1 cellular context compared by ENCODE assay signal in genomic region chr6:37142047-37142614, GRCh38.
TF ChIP-seq lines count a peak whose summit lies in the region.

No MANE protein-coding gene starts in this region.

TF ChIP-seq in WTC11, 78 proteins besides CTCF, POLR2A, EP300 and RAD21 (continued from another document):
- TF ChIP-seq ATF6 (CRISPR knock-in tag; IDR thresholded peaks at IDR 0.05) (no peak), CDX4 (CRISPR knock-in tag; IDR thresholded peaks at IDR 0.05; ENCODE audit: borderline replicate concordance) (no peak), ATF3 (CRISPR knock-in tag; conservative IDR thresholded peaks at IDR 0.05) (no peak), GTF2I (CRISPR knock-in tag; conservative IDR thresholded peaks at IDR 0.05) (no peak), ZNF219 (CRISPR knock-in tag; IDR thresholded peaks at IDR 0.05; ENCODE audit: borderline replicate concordance) (no peak), ETV6 (CRISPR knock-in tag; IDR thresholded peaks at IDR 0.05) (no peak), TP53 (CRISPR knock-in tag; IDR thresholded peaks at IDR 0.05) (no peak), SP1 (CRISPR knock-in tag; conservative IDR thresholded peaks at IDR 0.05) (no peak), PRRX2 (CRISPR knock-in tag; IDR thresholded peaks at IDR 0.05) (no peak)
